In genomic region chr19:57362997-57363705, GRCh38 we compare ENCODE assay signal across 8 cellular contexts. TPM values are rescaled to one million over a fixed set of nuclear protein-coding genes. Genes with fewer than 3 reads are reported as not detected.
DNase-seq lines count a peak whose midpoint lies in the region; ATAC-seq and TF ChIP-seq lines count a peak whose summit lies in the region.

Gene TRAPPC2B, plus strand, starts transcription at chr19:57363551. Its CDS starts 1,283 bp downstream, at chr19:57364834.
Gene ZNF547, plus strand, starts transcription at chr19:57363551. Its CDS starts 5,005 bp downstream, at chr19:57368556.

- peaks cover 15% of the 10 kb centered on the region for H3K4me1 Mint-ChIP-seq in T-helper 1 cell treated with Interleukin-12 subunit alpha and Interleukin-12 subunit beta and Interleukin-4 antibody, amounts not matched to agents 30 μg/mL and 1 μg/mL, for 36 hours (ENCODE audit: low read depth)

- H3K9me3 ChIP-seq in upper lobe of left lung: peaks cover 0 to 26% (median 16%) of the 10 kb centered on the region in 4 donors

- H3K36me3 Mint-ChIP-seq in T-helper 1 cell treated with Interleukin-12 subunit alpha and Interleukin-12 subunit beta and Interleukin-4 antibody, amounts not matched to agents 30 μg/mL and 1 μg/mL, for 36 hours (ENCODE audit: low read depth): peaks cover 25% of the 10 kb centered on the region

- ATAC-seq in HG02884 (IDR thresholded peaks at IDR 0.05; ENCODE audit: unreplicated experiment): peak; percentile 87
- ATAC-seq in left cardiac atrium: peak; percentile 98
- peak; percentile 99 for ATAC-seq in upper lobe of left lung (ENCODE audit: low FRiP score in 2 of 2)

- peak within 1 kb of the TSS; percentile 89 to 98 (median 92) for H3K27ac ChIP-seq in upper lobe of left lung

- WGBS in upper lobe of left lung, 2 donors: 1 to 2% methylated on average over 25 to 45 of the region's 50 CpGs

- peak in 1 of 4 donors; percentile 83 for TF ChIP-seq EP300 in upper lobe of left lung (IDR thresholded peaks at IDR 0.05)

- peak within 1 kb of the TSS; percentile 96 for H3K27ac Mint-ChIP-seq in T-helper 1 cell treated with Interleukin-12 subunit alpha and Interleukin-12 subunit beta and Interleukin-4 antibody, amounts not matched to agents 30 μg/mL and 1 μg/mL, for 36 hours

- H3K4me1 ChIP-seq in upper lobe of left lung: peaks cover 7 to 21% (median 16%) of the 10 kb centered on the region in 4 donors

- peak in 1 of 6 experiments; percentile 23 for TF ChIP-seq CTCF in upper lobe of left lung (IDR thresholded peaks at IDR 0.05)

- H3K36me3 ChIP-seq in upper lobe of left lung: peaks cover 0 to 12% (median 3%) of the 10 kb centered on the region in 4 donors

- intact Hi-C loops in left cardiac atrium (cut with DNase I): no loop called here
- intact Hi-C loops in posterior cingulate gyrus (cut with DNase I): no loop called here

- H3K27me3 ChIP-seq in upper lobe of left lung: no peaks in the 10 kb centered on the region

- peak; percentile 59 for TF ChIP-seq POLR2A in GM15510 (IDR thresholded peaks at IDR 0.05; ENCODE audit: borderline replicate concordance, extremely low read depth, insufficient read length)
- TF ChIP-seq POLR2A in upper lobe of left lung (IDR thresholded peaks at IDR 0.05): peak in 2 of 4 donors; percentile 27 to 70

- DNase-seq in NCI-H1694 (lab: John Stamatoyannopoulos, UW): peak; percentile 95
- DNase-seq in amygdala (lab: John Stamatoyannopoulos, UW): peak; percentile 73 to 99 (median 97)
- DNase-seq in left cardiac atrium: peak; percentile 99
- DNase-seq in posterior cingulate gyrus: peak; percentile 95 to 100 (median 99)
- DNase-seq in upper lobe of left lung: peak; percentile 98 to 99

- H3K4me3 ChIP-seq in upper lobe of left lung: peak within 1 kb of the TSS; percentile 39 to 91 (median 74)

- H3K4me3 Mint-ChIP-seq in T-helper 1 cell treated with Interleukin-12 subunit alpha and Interleukin-12 subunit beta and Interleukin-4 antibody, amounts not matched to agents 30 μg/mL and 1 μg/mL, for 36 hours: peak within 1 kb of the TSS; percentile 92

- peaks cover 60% of the 10 kb centered on the region for H3K9me3 Mint-ChIP-seq in T-helper 1 cell treated with Interleukin-12 subunit alpha and Interleukin-12 subunit beta and Interleukin-4 antibody, amounts not matched to agents 30 μg/mL and 1 μg/mL, for 36 hours

- no peaks in the 10 kb centered on the region for H3K27me3 Mint-ChIP-seq in T-helper 1 cell treated with Interleukin-12 subunit alpha and Interleukin-12 subunit beta and Interleukin-4 antibody, amounts not matched to agents 30 μg/mL and 1 μg/mL, for 36 hours (ENCODE audit: low read depth)

RNA-seq across cellular contexts. Expression of gene TRAPPC2B, which starts in this region (rescaled TPM):
- 10 to 100 TPM; 10.9 to 13.9 TPM for total RNA-seq in left cardiac atrium
- total RNA-seq in upper lobe of left lung: 10 to 100 TPM in 4 of 6 donors, 1 to 10 TPM in 2; 6.2 to 29.3 (median 12.8) TPM

RNA-seq across cellular contexts. Expression of gene ZNF547, which starts in this region (rescaled TPM):
- 1 to 10 TPM; 3.6 to 4.4 TPM for total RNA-seq in left cardiac atrium
- 1 to 10 TPM in 5 of 6 donors, under 1 TPM in 1; 0.89 to 9.4 (median 3.2) TPM for total RNA-seq in upper lobe of left lung

Comparison
In these comparisons a context has a peak if more than half of its experiments do, and no peak if none do; other contexts are left out.
1. Peak in every context shown above with its lines: DNase-seq, ATAC-seq, H3K4me3 ChIP-seq and H3K27ac ChIP-seq.